In the genomic region with DNA sequence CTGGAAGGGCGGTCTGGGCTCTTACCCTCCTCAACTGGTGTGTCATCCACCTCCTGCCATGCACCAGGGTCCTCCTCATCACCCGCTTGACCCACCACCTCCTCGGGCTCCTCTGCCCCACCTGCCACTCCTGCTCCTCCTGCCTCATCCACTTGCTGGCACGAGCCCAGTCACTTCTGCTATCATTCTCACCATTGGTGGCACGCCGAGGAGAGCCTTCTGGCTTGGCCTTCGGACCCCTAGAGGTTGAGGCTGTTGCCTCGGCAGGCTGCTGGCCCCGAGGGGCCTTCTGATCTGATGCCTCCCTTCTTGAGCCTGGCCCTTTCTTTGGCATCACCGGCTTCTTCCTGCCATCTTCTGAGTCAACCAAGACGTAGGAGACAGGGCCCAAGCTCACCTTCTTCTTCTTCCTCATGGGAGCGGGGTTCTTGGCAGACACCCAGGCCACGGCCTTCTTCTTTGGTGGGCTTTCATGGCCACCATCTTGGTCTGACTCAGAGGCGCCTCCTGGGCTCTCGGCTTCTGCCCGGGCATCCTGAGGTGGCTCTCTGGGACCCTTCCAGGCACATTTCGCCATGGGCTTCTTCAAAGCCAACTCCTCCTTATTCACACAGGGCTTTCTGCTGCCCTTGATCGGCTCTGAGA, we compare ENCODE assay signal across 23 cellular contexts. TPM values are rescaled to one million over a fixed set of nuclear protein-coding genes. Genes with fewer than 3 reads are reported as not detected.
DNase-seq lines count a peak whose midpoint lies in the region; ATAC-seq and TF ChIP-seq lines count a peak whose summit lies in the region.
"Had no signal": no experiment of that assay in that cellular context is flagged by ENCODE, and none has a peak within 500 bp of the region (broad histone marks: within the 10 kb centered on the region; RNA-seq: fewer than 3 reads in every experiment).

No MANE protein-coding gene starts in this region.

- peaks cover 6% of the 10 kb centered on the region for H3F3A ChIP-seq in neural progenitor cell (ENCODE audit: low read depth)

- H3K36me3 ChIP-seq in breast epithelium: no peaks in the 10 kb centered on the region
- H3K36me3 ChIP-seq in neural progenitor cell: no peaks in the 10 kb centered on the region
- H3K36me3 ChIP-seq: MG63 had no signal

- H3K4me1 ChIP-seq in breast epithelium (no peaks in the 10 kb centered on the region), neural progenitor cell (peaks cover 5% of the 10 kb centered on the region)

- no peaks in the 10 kb centered on the region for H4K20me1 ChIP-seq in neural progenitor cell (ENCODE audit: low read depth)

- H3K4me3 Mint-ChIP-seq in MCF 10A (ENCODE audit: unreplicated experiment) (no peak overlapping the region), chondrocyte (ENCODE audit: unreplicated experiment) (no peak overlapping the region), neural progenitor cell (peak overlapping the region; percentile 46)
- no peak overlapping the region for H3K4me3 Mint-ChIP-seq in activated CD4-positive, alpha-beta T cell treated with anti-CD3 and anti-CD28 coated beads for 36 hours

- CTCF ChIA-PET in MCF 10A (lab: Yijun Ruan, JAX): no interaction called here
- CTCF ChIA-PET in activated CD4-positive, alpha-beta T cell treated with anti-CD3 and anti-CD28 coated beads for 36 hours (lab: Charles Lee): interaction anchor here (0.7 kb wide), 1 partner anchor 244 kb away, joined by 3 read pairs; no protein-coding TSS in a partner anchor

- no peaks in the 10 kb centered on the region for H3K27me3 ChIP-seq in breast epithelium
- peaks cover 3% of the 10 kb centered on the region for H3K27me3 ChIP-seq in neural progenitor cell
- H3K27me3 ChIP-seq: MG63 had no signal

- TF ChIP-seq CTCF in MCF 10A (IDR thresholded peaks at IDR 0.05; ENCODE audit: unreplicated experiment): no peak
- TF ChIP-seq CTCF in breast epithelium (IDR thresholded peaks at IDR 0.05): no peak
- no peak for TF ChIP-seq CTCF in chondrocyte (IDR thresholded peaks at IDR 0.05)
- no peak for TF ChIP-seq CTCF in neural progenitor cell (IDR thresholded peaks at IDR 0.05)

- H3K4me1 Mint-ChIP-seq in MCF 10A (ENCODE audit: insufficient read depth, unreplicated experiment) (peaks cover 28% of the 10 kb centered on the region), chondrocyte (ENCODE audit: low read depth) (peaks cover 38% of the 10 kb centered on the region), neural progenitor cell (peaks cover 40% of the 10 kb centered on the region)
- H3K4me1 Mint-ChIP-seq in activated CD4-positive, alpha-beta T cell treated with anti-CD3 and anti-CD28 coated beads for 36 hours: peaks cover 11% of the 10 kb centered on the region

- no peak overlapping the region for H3K9ac ChIP-seq in neural progenitor cell

- H3K9me3 Mint-ChIP-seq in MCF 10A (ENCODE audit: unreplicated experiment) (no peaks in the 10 kb centered on the region), chondrocyte (ENCODE audit: low read depth) (no peaks in the 10 kb centered on the region), neural progenitor cell (no peaks in the 10 kb centered on the region)
- H3K9me3 Mint-ChIP-seq in activated CD4-positive, alpha-beta T cell treated with anti-CD3 and anti-CD28 coated beads for 36 hours (ENCODE audit: low read depth): no peaks in the 10 kb centered on the region

- H3K27ac ChIP-seq in breast epithelium: no peak overlapping the region
- no peak overlapping the region for H3K27ac ChIP-seq in neural progenitor cell
- H3K27ac ChIP-seq: 22Rv1 had no signal

- DNase-seq in MCF 10A (ENCODE audit: unreplicated experiment) (no peak), breast epithelium (ENCODE audit: low spot score in 2 of 2) (no peak), chondrocyte (ENCODE audit: low spot score) (peak; percentile 89), neural progenitor cell (ENCODE audit: low spot score) (no peak), inferior parietal cortex (ENCODE audit: extremely low spot score) (no peak), COLO829 (ENCODE audit: low spot score) (no peak)
- DNase-seq in activated CD4-positive, alpha-beta T cell treated with anti-CD3 and anti-CD28 coated beads for 36 hours: no peak
- DNase-seq: AML-193, COR-L47, DMS 273 treated with DMSO at 0.1 percent for 48 hours, DND-41, IMR-90, MG63, NCI-H1048, NCI-H1436, NCI-H1930, NCI-H345, NCI-H524 treated with DMSO at 0.1 percent for 48 hours, PC-3 had no signal

- intact Hi-C loops in MCF 10A (cut with micrococcal nuclease): no loop called here
- intact Hi-C loops in breast epithelium (cut with DNase I; ENCODE audit: low total_unique reads): no loop called here
- intact Hi-C loops in activated CD4-positive, alpha-beta T cell treated with anti-CD3 and anti-CD28 coated beads for 36 hours (cut with DNase I, micrococcal nuclease): no loop called here

- POLR2A ChIA-PET in MCF 10A (lab: Yijun Ruan, JAX): no interaction called here
- POLR2A ChIA-PET in activated CD4-positive, alpha-beta T cell treated with anti-CD3 and anti-CD28 coated beads for 36 hours (lab: Charles Lee): no interaction called here

- H3K4me2 ChIP-seq in neural progenitor cell: no peak overlapping the region

- no TSS peak for BruUV-seq in MCF 10A (replicated peaks; lab: Mats Ljungman, UMichigan)

- no peak for TF ChIP-seq POLR2A in breast epithelium (IDR thresholded peaks at IDR 0.05)

- H3K4me3 ChIP-seq in breast epithelium (no peak overlapping the region), neural progenitor cell (no peak overlapping the region)
- H3K4me3 ChIP-seq: MG63 had no signal

- ATAC-seq in activated CD4-positive, alpha-beta T cell treated with anti-CD3 and anti-CD28 coated beads for 36 hours: no peak
- no peak for ATAC-seq in GM21576 (IDR thresholded peaks at IDR 0.05; ENCODE audit: unreplicated experiment)
- ATAC-seq: PC-3 had no signal

- H3K27ac Mint-ChIP-seq in MCF 10A (ENCODE audit: low read depth, unreplicated experiment) (peak overlapping the region; percentile 51), chondrocyte (ENCODE audit: unreplicated experiment) (no peak overlapping the region), neural progenitor cell (peak overlapping the region; percentile 36)
- H3K27ac Mint-ChIP-seq in activated CD4-positive, alpha-beta T cell treated with anti-CD3 and anti-CD28 coated beads for 36 hours: no peak overlapping the region

- peaks cover 13% of the 10 kb centered on the region for H3K79me2 ChIP-seq in neural progenitor cell (ENCODE audit: low read depth)

- no peak overlapping the region for H2AFZ ChIP-seq in neural progenitor cell (replicated peaks)

- H3K9me3 ChIP-seq in breast epithelium: no peaks in the 10 kb centered on the region
- no peaks in the 10 kb centered on the region for H3K9me3 ChIP-seq in neural progenitor cell (ENCODE audit: low read depth)
- H3K9me3 ChIP-seq: HAP-1, MG63 had no signal

- H3K27me3 Mint-ChIP-seq in MCF 10A (ENCODE audit: insufficient read depth, unreplicated experiment) (no peaks in the 10 kb centered on the region), chondrocyte (ENCODE audit: low read depth) (no peaks in the 10 kb centered on the region), neural progenitor cell (ENCODE audit: insufficient read depth, low read depth) (peaks cover 14% of the 10 kb centered on the region)
- H3K27me3 Mint-ChIP-seq in activated CD4-positive, alpha-beta T cell treated with anti-CD3 and anti-CD28 coated beads for 36 hours: peaks cover 50% of the 10 kb centered on the region

- H3K36me3 Mint-ChIP-seq in MCF 10A (ENCODE audit: insufficient read depth, unreplicated experiment) (peaks cover 6% of the 10 kb centered on the region), chondrocyte (ENCODE audit: low read depth) (no peaks in the 10 kb centered on the region), neural progenitor cell (peaks cover 38% of the 10 kb centered on the region)
- no peaks in the 10 kb centered on the region for H3K36me3 Mint-ChIP-seq in activated CD4-positive, alpha-beta T cell treated with anti-CD3 and anti-CD28 coated beads for 36 hours (ENCODE audit: low read depth)

RNA-seq across cellular contexts. Expression of a gene that starts 1.7 kb away (rescaled TPM):
- 6.0 and 7.6 TPM in 2 replicates for total RNA-seq in MCF 10A (2022)
- 1 to 10 TPM in 2 of 3 donors, under 1 TPM in 1; 0.80 to 8.8 (median 2.3) TPM for total RNA-seq in breast epithelium
- 10.1 to 16.1 TPM (median 10.1 TPM) in 3 replicates for total RNA-seq in chondrocyte
- total RNA-seq in neural progenitor cell (ENCODE audit: low replicate concordance): 42.5 and 43.9 TPM in 2 replicates
- total RNA-seq in activated CD4-positive, alpha-beta T cell treated with anti-CD3 and anti-CD28 coated beads for 36 hours: not detected
- total RNA-seq: PC-3 had no signal

RNA-seq across cellular contexts. Expression of a gene that starts 26.0 kb away (rescaled TPM):
- not detected in 2 replicates for total RNA-seq in MCF 10A (2022)
- total RNA-seq in breast epithelium: 1 to 10 TPM; 1.6 to 4.2 (median 2.2) TPM
- 2.2 to 5.5 TPM (median 2.5 TPM) in 3 replicates for total RNA-seq in chondrocyte
- total RNA-seq in neural progenitor cell (ENCODE audit: low replicate concordance): 0.09 and 3.9 TPM in 2 replicates
- under 1 TPM; 0.07 to 0.14 TPM for total RNA-seq in activated CD4-positive, alpha-beta T cell treated with anti-CD3 and anti-CD28 coated beads for 36 hours
- total RNA-seq: G401, PC-3 had no signal

RNA-seq across cellular contexts. Expression of a gene that starts 40.9 kb away (rescaled TPM):
- total RNA-seq in MCF 10A (2022): not detected in 2 replicates
- total RNA-seq in breast epithelium: under 1 TPM in 2 of 3 donors, not detected in 1; 0.59 to 0.98 TPM
- total RNA-seq in chondrocyte: 0.10 to 0.27 TPM (median 0.20 TPM) in 3 replicates
- 0.58 and 0.74 TPM in 2 replicates for total RNA-seq in neural progenitor cell (ENCODE audit: low replicate concordance)
- not detected for total RNA-seq in activated CD4-positive, alpha-beta T cell treated with anti-CD3 and anti-CD28 coated beads for 36 hours
- total RNA-seq: G401, PC-3 had no signal

RNA-seq across cellular contexts. Expression of a gene that starts 56.3 kb away (rescaled TPM):
- total RNA-seq in MCF 10A (2022): not detected in 2 replicates
- 10 to 100 TPM in 2 of 3 donors, 1 to 10 TPM in 1; 2.2 to 29.7 (median 16.4) TPM for total RNA-seq in breast epithelium
- total RNA-seq in chondrocyte: 39.3 to 53.2 TPM (median 39.5 TPM) in 3 replicates
- 2.8 and 14.1 TPM in 2 replicates for total RNA-seq in neural progenitor cell (ENCODE audit: low replicate concordance)
- total RNA-seq in activated CD4-positive, alpha-beta T cell treated with anti-CD3 and anti-CD28 coated beads for 36 hours: not detected
- total RNA-seq: PC-3 had no signal

Comparison
In these comparisons a context has a peak if more than half of its experiments do, and no peak if none do; other contexts are left out.
1. H3K27ac Mint-ChIP-seq: peak in MCF 10A (single experiment) and neural progenitor cell (single experiment); none in chondrocyte (single experiment) and activated CD4-positive, alpha-beta T cell treated with anti-CD3 and anti-CD28 coated beads for 36 hours (single experiment).